In the genomic region with DNA sequence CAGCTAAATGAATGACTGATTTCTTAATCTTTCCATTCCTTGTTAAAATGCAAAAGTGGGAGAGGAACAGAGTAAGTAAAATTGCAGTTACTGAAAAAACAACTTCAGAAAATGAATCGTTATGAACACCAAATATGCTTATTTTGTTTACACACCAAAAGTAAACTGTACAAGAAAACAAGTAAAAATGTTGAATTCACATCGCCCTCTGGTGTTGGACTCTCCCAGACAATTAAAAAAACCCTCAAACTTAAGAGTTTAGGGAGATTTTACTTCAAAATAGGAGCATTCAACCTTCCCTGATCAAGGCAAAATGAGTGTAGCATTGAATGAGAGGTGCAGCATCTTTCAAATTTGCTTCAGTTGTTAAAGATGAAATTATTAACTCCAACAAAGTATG, we compare ENCODE assay signal across 13 cellular contexts. TPM values are rescaled to one million over a fixed set of nuclear protein-coding genes. Genes with fewer than 3 reads are reported as not detected.
DNase-seq lines count a peak whose midpoint lies in the region; ATAC-seq and TF ChIP-seq lines count a peak whose summit lies in the region.
"Had no signal": no experiment of that assay in that cellular context is flagged by ENCODE, and none has a peak within 500 bp of the region (broad histone marks: within the 10 kb centered on the region; RNA-seq: fewer than 3 reads in every experiment).

No MANE protein-coding gene starts in this region.

- H2BK5ac ChIP-seq in IMR-90 (ENCODE audit: low read depth, low read length, poor library complexity, severe bottlenecking) = no peak overlapping the region

- no peak overlapping the region for H3K4me2 ChIP-seq in IMR-90 (ENCODE audit: low read depth, low read length)

- H2BK20ac ChIP-seq in IMR-90 (ENCODE audit: low read depth, low read length) = no peak overlapping the region

- H2BK15ac ChIP-seq in IMR-90 (ENCODE audit: low read depth, low read length) = no peak overlapping the region

- TF ChIP-seq CTCF in C4-2B (conservative IDR thresholded peaks at IDR 0.05) (peak; percentile 63), IMR-90 (conservative IDR thresholded peaks at IDR 0.05; ENCODE audit: low read depth, low read length) (peak; percentile 53), WERI-Rb-1 (IDR thresholded peaks at IDR 0.05; ENCODE audit: low read depth, low read length) (peak; percentile 33; the same call in 1 of the 2 replicates), kidney epithelial cell (IDR thresholded peaks at IDR 0.05; ENCODE audit: insufficient read depth, low read length, poor library complexity, severe bottlenecking) (peak; percentile 34)

- no peak overlapping the region for H3K9ac ChIP-seq in IMR-90 (ENCODE audit: low read depth, low read length)

- in situ Hi-C loops in IMR-90 (cut with MboI; ENCODE audit: low sequenced_read_pairs) = loop anchor here (25.0 kb wide), 2 partner anchors 755 to 905 kb away; no protein-coding TSS in a partner anchor

- no peak overlapping the region for H4K91ac ChIP-seq in IMR-90 (ENCODE audit: insufficient read depth, low read depth, low read length)

- H3K4ac ChIP-seq in IMR-90 (ENCODE audit: low read depth, low read length) = no peak overlapping the region

- H4K20me1 ChIP-seq in IMR-90 (ENCODE audit: insufficient read depth, low read length) = no peaks in the 10 kb centered on the region

- H3K4me3 ChIP-seq in IMR-90 (ENCODE audit: insufficient read depth, low read depth, low read length) = no peak overlapping the region
- no peak overlapping the region for H3K4me3 ChIP-seq in WERI-Rb-1 (ENCODE audit: low read depth, low read length)
- no peak overlapping the region for H3K4me3 ChIP-seq in kidney epithelial cell (ENCODE audit: low read depth, low read length)

- no peak for TF ChIP-seq POLR2A in IMR-90 (IDR thresholded peaks at IDR 0.05; ENCODE audit: low read depth, low read length)

- intact Hi-C loops in IMR-90 (cut with micrococcal nuclease) = loop anchor here (1.0 to 5.0 kb wide), 6 partner anchors 142 to 918 kb away; no protein-coding TSS in a partner anchor

- CTCF ChIA-PET in IMR-90 (lab: Yijun Ruan, JAX) = interaction anchor here (0.7 to 2.0 kb wide), 3 partner anchors 141 to 529 kb away, joined by 3 to 6 read pairs (median 4); no protein-coding TSS in a partner anchor
- CTCF ChIA-PET in activated CD8-positive, alpha-beta T cell treated with anti-CD3 and anti-CD28 coated beads, Interleukin-2, amount 10 ng/mL, durations not matched to agents 7 days and 5 days (lab: Charles Lee) = no interaction called here

- H2AFZ ChIP-seq in IMR-90 (replicated peaks; ENCODE audit: low read length, poor library complexity) = no peak overlapping the region

- no peak overlapping the region for H3K23ac ChIP-seq in IMR-90 (ENCODE audit: low read depth, low read length)

- H3K79me1 ChIP-seq in IMR-90 (ENCODE audit: low read depth in 1 of 2, low read length in 2 of 2) = no peaks in the 10 kb centered on the region

- POLR2A ChIA-PET in IMR-90 (lab: Charles Lee; ENCODE audit: unreplicated experiment) = no interaction called here
- POLR2A ChIA-PET in activated CD8-positive, alpha-beta T cell treated with anti-CD3 and anti-CD28 coated beads, Interleukin-2, amount 10 ng/mL, durations not matched to agents 7 days and 5 days (lab: Charles Lee) = no interaction called here

- no peaks in the 10 kb centered on the region for H3K9me3 Mint-ChIP-seq in activated CD8-positive, alpha-beta T cell treated with anti-CD3 and anti-CD28 coated beads, Interleukin-2, amount 10 ng/mL, durations not matched to agents 7 days and 5 days (ENCODE audit: insufficient read depth)
- H3K9me3 Mint-ChIP-seq in activated naive CD4-positive, alpha-beta T cell treated with anti-CD3 and anti-CD28 coated beads, Interleukin-2, amount 50 U/mL, for 72 hours = peaks cover 0 to 8% of the 10 kb centered on the region in 2 donors
- H3K9me3 Mint-ChIP-seq: memory B cell had no signal

- no peak overlapping the region for H3K27ac ChIP-seq in C4-2B
- H3K27ac ChIP-seq in IMR-90 (ENCODE audit: insufficient read depth, low read length) = no peak overlapping the region
- H3K27ac ChIP-seq in WERI-Rb-1 = no peak overlapping the region

- no peaks in the 10 kb centered on the region for H3K4me1 Mint-ChIP-seq in activated CD8-positive, alpha-beta T cell treated with anti-CD3 and anti-CD28 coated beads, Interleukin-2, amount 10 ng/mL, durations not matched to agents 7 days and 5 days (ENCODE audit: low read depth)
- H3K4me1 Mint-ChIP-seq: memory B cell had no signal

- no peak for ATAC-seq in IMR-90 (ENCODE audit: low read depth)
- no peak for ATAC-seq in activated CD8-positive, alpha-beta T cell treated with anti-CD3 and anti-CD28 coated beads, Interleukin-2, amount 10 ng/mL, durations not matched to agents 7 days and 5 days
- ATAC-seq in activated naive CD4-positive, alpha-beta T cell treated with anti-CD3 and anti-CD28 coated beads, Interleukin-2, amount 50 U/mL, for 72 hours = no peak
- ATAC-seq: activated CD4-positive, CD25-positive, alpha-beta regulatory T cell treated with anti-CD3 and anti-CD28 coated beads, Interleukin-2, amount 50 U/mL, for 24 hours had no signal

- no peak overlapping the region for H4K8ac ChIP-seq in IMR-90 (ENCODE audit: low read depth in 2 of 2, low read length in 2 of 2)

- TF ChIP-seq RAD21 in IMR-90 (IDR thresholded peaks at IDR 0.05; ENCODE audit: low read length) = peak; percentile 36

- H3K9me1 ChIP-seq in IMR-90 (ENCODE audit: insufficient read depth, low read length) = no peaks in the 10 kb centered on the region

- peak; percentile 30 for DNase-seq in IMR-90
- DNase-seq in WERI-Rb-1 = no peak
- DNase-seq in kidney epithelial cell (ENCODE audit: low read depth) = no peak
- DNase-seq in activated CD8-positive, alpha-beta T cell treated with anti-CD3 and anti-CD28 coated beads, Interleukin-2, amount 10 ng/mL, durations not matched to agents 7 days and 5 days = no peak
- no peak for DNase-seq in activated naive CD4-positive, alpha-beta T cell treated with anti-CD3 and anti-CD28 coated beads, Interleukin-2, amount 50 U/mL, for 72 hours (ENCODE audit: low spot score in 2 of 2)
- DNase-seq in GM03348 (ENCODE audit: low spot score) = no peak
- no peak for DNase-seq in GF-D8 (lab: John Stamatoyannopoulos, UW)
- DNase-seq: activated naive CD4-positive, alpha-beta T cell treated with anti-CD3 and anti-CD28 coated beads, Interleukin-2, amount 50 U/mL, for 16 hours; stimulated activated naive CD4-positive, alpha-beta T cell had no signal

- no peak overlapping the region for H2BK120ac ChIP-seq in IMR-90 (ENCODE audit: low read depth, low read length)

- H3K36me3 Mint-ChIP-seq in activated CD8-positive, alpha-beta T cell treated with anti-CD3 and anti-CD28 coated beads, Interleukin-2, amount 10 ng/mL, durations not matched to agents 7 days and 5 days (ENCODE audit: low read depth) = no peaks in the 10 kb centered on the region
- no peaks in the 10 kb centered on the region for H3K36me3 Mint-ChIP-seq in activated naive CD4-positive, alpha-beta T cell treated with anti-CD3 and anti-CD28 coated beads, Interleukin-2, amount 50 U/mL, for 72 hours
- H3K36me3 Mint-ChIP-seq: memory B cell had no signal

- no peak overlapping the region for H3K18ac ChIP-seq in IMR-90 (ENCODE audit: low read depth, low read length)

- H4K5ac ChIP-seq in IMR-90 (ENCODE audit: low read depth, low read length) = no peak overlapping the region

- H3K14ac ChIP-seq in IMR-90 (replicated peaks; ENCODE audit: low read depth, low read length) = no peak overlapping the region

- H3K9me3 ChIP-seq in IMR-90 (ENCODE audit: control insufficient read depth, insufficient read depth, low read length) (no peaks in the 10 kb centered on the region), WERI-Rb-1 (ENCODE audit: severe bottlenecking) (no peaks in the 10 kb centered on the region)

- H3K27ac Mint-ChIP-seq in activated CD8-positive, alpha-beta T cell treated with anti-CD3 and anti-CD28 coated beads, Interleukin-2, amount 10 ng/mL, durations not matched to agents 7 days and 5 days = no peak overlapping the region
- H3K27ac Mint-ChIP-seq in activated naive CD4-positive, alpha-beta T cell treated with anti-CD3 and anti-CD28 coated beads, Interleukin-2, amount 50 U/mL, for 72 hours = no peak overlapping the region
- H3K27ac Mint-ChIP-seq: memory B cell had no signal

- no peak overlapping the region for H2AK9ac ChIP-seq in IMR-90 (replicated peaks; ENCODE audit: low read depth, low read length, poor library complexity)

- BruUV-seq in IMR-90 (replicated peaks; lab: Mats Ljungman, UMichigan) = no TSS peak

- H3K27me3 Mint-ChIP-seq in activated CD8-positive, alpha-beta T cell treated with anti-CD3 and anti-CD28 coated beads, Interleukin-2, amount 10 ng/mL, durations not matched to agents 7 days and 5 days (ENCODE audit: low read depth) = no peaks in the 10 kb centered on the region

- no peak overlapping the region for H2AK5ac ChIP-seq in IMR-90 (ENCODE audit: low read depth, low read length)

- H3K36me3 ChIP-seq in IMR-90 (ENCODE audit: control insufficient read depth, insufficient read depth, low read length) (no peaks in the 10 kb centered on the region), WERI-Rb-1 (no peaks in the 10 kb centered on the region), kidney epithelial cell (ENCODE audit: control insufficient read depth, insufficient read depth, low read length) (no peaks in the 10 kb centered on the region)

- H3K56ac ChIP-seq in IMR-90 (ENCODE audit: extremely low read depth, insufficient read depth, low read length) = no peak overlapping the region

- H3K4me3 Mint-ChIP-seq in activated CD8-positive, alpha-beta T cell treated with anti-CD3 and anti-CD28 coated beads, Interleukin-2, amount 10 ng/mL, durations not matched to agents 7 days and 5 days = no peak overlapping the region
- H3K4me3 Mint-ChIP-seq: memory B cell had no signal

- no CpG with 5 or more reads among the region's 2 CpGs for WGBS in IMR-90 (ENCODE audit: extremely low coverage in 2 of 2, insufficient read length in 1 of 2), 2 experiments

- dilution Hi-C loops in IMR-90 (cut with HindIII; ENCODE audit: low sequenced_read_pairs, unreplicated experiment) = no loop called here

- H3K27me3 ChIP-seq in IMR-90 (ENCODE audit: control insufficient read depth, insufficient read depth, low read length) (no peaks in the 10 kb centered on the region), WERI-Rb-1 (ENCODE audit: insufficient read depth, low read depth, severe bottlenecking) (no peaks in the 10 kb centered on the region), kidney epithelial cell (ENCODE audit: control insufficient read depth, insufficient read depth, low read length) (no peaks in the 10 kb centered on the region)

- no peaks in the 10 kb centered on the region for H3K4me1 ChIP-seq in IMR-90 (ENCODE audit: control insufficient read depth, insufficient read depth, low read length)

TF ChIP-seq in IMR-90, 13 proteins besides CTCF, POLR2A, EP300 and RAD21 (continues in another document):
- TF ChIP-seq NFE2L2 (IDR thresholded peaks at IDR 0.05; ENCODE audit: low read depth, low read length) = no peak

RNA-seq across cellular contexts. Expression of a gene that starts 19.4 kb away (rescaled TPM):
- total RNA-seq in IMR-90 (2012; rRNA removed) = 0.54 and 0.56 TPM in 2 replicates
- polyA plus RNA-seq in IMR-90 (2012; rRNA removed) = 0.16 and 0.17 TPM in 2 replicates
- 0.07 and 0.23 TPM in 2 replicates for polyA plus RNA-seq in IMR-90 (2012; cell fraction: cytosol; rRNA removed)
- 0.05 and 0.49 TPM in 2 replicates for polyA plus RNA-seq in IMR-90 (2012; cell fraction: nucleus; rRNA removed; ENCODE audit: low replicate concordance)
- total RNA-seq in kidney epithelial cell = 0.34 and 0.88 TPM in 2 replicates
- total RNA-seq in activated CD8-positive, alpha-beta T cell treated with anti-CD3 and anti-CD28 coated beads, Interleukin-2, amount 10 ng/mL, durations not matched to agents 7 days and 5 days = not detected
- not detected for total RNA-seq in activated naive CD4-positive, alpha-beta T cell treated with anti-CD3 and anti-CD28 coated beads, Interleukin-2, amount 50 U/mL, for 72 hours
- total RNA-seq: M059J had no signal
